In genomic region chr4:5662555-5662954, GRCh38 we compare ENCODE assay signal across 33 cellular contexts. TPM values are rescaled to one million over a fixed set of nuclear protein-coding genes. Genes with fewer than 3 reads are reported as not detected.
"Had no signal": no experiment of that assay in that cellular context is flagged by ENCODE, and none has a peak within 500 bp of the region (broad histone marks: within the 10 kb centered on the region; RNA-seq: fewer than 3 reads in every experiment).

No MANE protein-coding gene starts in this region.

- H3K27me3 Mint-ChIP-seq: activated CD4-positive, alpha-beta memory T cell treated with anti-CD3 and anti-CD28 coated beads for 36 hours; activated CD4-positive, alpha-beta T cell treated with anti-CD3 and anti-CD28 coated beads, Interleukin-2, amount 10 ng/mL, durations not matched to agents 24 days and 14 days; activated CD8-positive, alpha-beta memory T cell treated with anti-CD3 and anti-CD28 coated beads, Interleukin-2, amount 10 ng/mL, durations not matched to agents 7 days and 5 days; T-helper 17 cell had no signal

- H3K4me1 Mint-ChIP-seq: activated CD4-positive, alpha-beta T cell treated with anti-CD3 and anti-CD28 coated beads for 36 hours; activated CD4-positive, alpha-beta T cell treated with anti-CD3 and anti-CD28 coated beads, Interleukin-2, amount 10 ng/mL, durations not matched to agents 24 days and 14 days; activated CD8-positive, alpha-beta memory T cell treated with anti-CD3 and anti-CD28 coated beads, Interleukin-2, amount 10 ng/mL, durations not matched to agents 7 days and 5 days; activated naive CD4-positive, alpha-beta T cell treated with anti-CD3 and anti-CD28 coated beads, Interleukin-2, amount 50 U/mL, for 24 hours; activated naive CD8-positive, alpha-beta T cell treated with anti-CD3 and anti-CD28 coated beads for 36 hours; activated naive CD8-positive, alpha-beta T cell treated with anti-CD3 and anti-CD28 coated beads, Interleukin-2, amount 50 U/mL, for 24 hours; T-helper 17 cell had no signal

- ATAC-seq: activated CD4-positive, alpha-beta T cell treated with anti-CD3 and anti-CD28 coated beads for 36 hours; activated CD8-positive, alpha-beta memory T cell treated with anti-CD3 and anti-CD28 coated beads, Interleukin-2, amount 10 ng/mL, durations not matched to agents 7 days and 5 days; activated CD8-positive, alpha-beta T cell treated with anti-CD3 and anti-CD28 coated beads, Interleukin-2, amount 10 ng/mL, durations not matched to agents 7 days and 5 days; activated naive CD8-positive, alpha-beta T cell treated with anti-CD3 and anti-CD28 coated beads, Interleukin-2, amount 50 U/mL, for 24 hours; body of pancreas; gastroesophageal sphincter; heart right ventricle; T-helper 17 cell had no signal

- H3K4me3 Mint-ChIP-seq: activated CD4-positive, alpha-beta memory T cell treated with anti-CD3 and anti-CD28 coated beads for 36 hours; activated CD4-positive, alpha-beta T cell treated with anti-CD3 and anti-CD28 coated beads for 36 hours; activated CD4-positive, alpha-beta T cell treated with anti-CD3 and anti-CD28 coated beads, Interleukin-2, amount 10 ng/mL, durations not matched to agents 24 days and 14 days; activated CD8-positive, alpha-beta memory T cell treated with anti-CD3 and anti-CD28 coated beads, Interleukin-2, amount 10 ng/mL, durations not matched to agents 7 days and 5 days; activated CD8-positive, alpha-beta T cell treated with anti-CD3 and anti-CD28 coated beads, Interleukin-2, amount 10 ng/mL, durations not matched to agents 7 days and 5 days; activated naive CD4-positive, alpha-beta T cell treated with anti-CD3 and anti-CD28 coated beads for 36 hours; activated naive CD4-positive, alpha-beta T cell treated with anti-CD3 and anti-CD28 coated beads, Interleukin-2, amount 50 U/mL, for 24 hours; activated naive CD8-positive, alpha-beta T cell treated with anti-CD3 and anti-CD28 coated beads for 36 hours; activated naive CD8-positive, alpha-beta T cell treated with anti-CD3 and anti-CD28 coated beads, Interleukin-2, amount 50 U/mL, for 24 hours; activated T-helper 1 cell treated with anti-CD3 and anti-CD28 coated beads, Interleukin-12 subunit alpha, Interleukin-12 subunit beta, Interleukin-2, Interleukin-4 antibody, amounts not matched to agents 30 ng/mL and 10 ng/mL and 1 ng/mL, durations not matched to agents 14 hours and 24 hours and 36 hours; T-helper 17 cell; T-helper 2 cell treated with Interferon-gamma antibody and Interleukin-4, amounts not matched to agents 5 μg/mL and 100 μg/mL, for 36 hours had no signal

- H3K27ac Mint-ChIP-seq: activated CD4-positive, alpha-beta memory T cell treated with anti-CD3 and anti-CD28 coated beads for 36 hours; activated CD4-positive, alpha-beta T cell treated with anti-CD3 and anti-CD28 coated beads for 36 hours; activated CD4-positive, alpha-beta T cell treated with anti-CD3 and anti-CD28 coated beads, Interleukin-2, amount 10 ng/mL, durations not matched to agents 24 days and 14 days; activated CD8-positive, alpha-beta memory T cell treated with anti-CD3 and anti-CD28 coated beads, Interleukin-2, amount 10 ng/mL, durations not matched to agents 7 days and 5 days; activated CD8-positive, alpha-beta T cell treated with anti-CD3 and anti-CD28 coated beads, Interleukin-2, amount 10 ng/mL, durations not matched to agents 7 days and 5 days; activated naive CD4-positive, alpha-beta T cell treated with anti-CD3 and anti-CD28 coated beads for 36 hours; activated naive CD4-positive, alpha-beta T cell treated with anti-CD3 and anti-CD28 coated beads, Interleukin-2, amount 50 U/mL, for 24 hours; activated naive CD8-positive, alpha-beta T cell treated with anti-CD3 and anti-CD28 coated beads for 36 hours; activated naive CD8-positive, alpha-beta T cell treated with anti-CD3 and anti-CD28 coated beads, Interleukin-2, amount 50 U/mL, for 24 hours; activated T-helper 1 cell treated with anti-CD3 and anti-CD28 coated beads, Interleukin-12 subunit alpha, Interleukin-12 subunit beta, Interleukin-2, Interleukin-4 antibody, amounts not matched to agents 30 ng/mL and 10 ng/mL and 1 ng/mL, durations not matched to agents 14 hours and 24 hours and 36 hours; activated T-helper 2 cell treated with anti-CD3 and anti-CD28 coated beads, Interferon-gamma antibody, Interleukin-2, Interleukin-4, amounts not matched to agents 10 μg/mL and 5 μg/mL and 100 μg/mL, durations not matched to agents 14 hours and 24 hours and 36 hours; T-helper 17 cell; T-helper 2 cell treated with Interferon-gamma antibody and Interleukin-4, amounts not matched to agents 5 μg/mL and 100 μg/mL, for 36 hours had no signal

- FAIRE-seq: endothelial cell of umbilical vein had no signal

- H3K9me3 Mint-ChIP-seq: activated CD4-positive, alpha-beta T cell treated with anti-CD3 and anti-CD28 coated beads, Interleukin-2, amount 10 ng/mL, durations not matched to agents 24 days and 14 days had no signal

- H3K36me3 Mint-ChIP-seq: activated naive CD4-positive, alpha-beta T cell treated with anti-CD3 and anti-CD28 coated beads, Interleukin-2, amount 50 U/mL, for 24 hours; activated naive CD8-positive, alpha-beta T cell treated with anti-CD3 and anti-CD28 coated beads for 36 hours had no signal

- DNase-seq: activated CD4-positive, alpha-beta memory T cell treated with anti-CD3 and anti-CD28 coated beads for 36 hours; activated CD4-positive, alpha-beta T cell treated with anti-CD3 and anti-CD28 coated beads for 36 hours; activated CD4-positive, alpha-beta T cell treated with anti-CD3 and anti-CD28 coated beads, Interleukin-2, amount 10 ng/mL, durations not matched to agents 24 days and 14 days; activated CD4-positive, CD25-positive, alpha-beta regulatory T cell; activated CD4-positive, CD25-positive, alpha-beta regulatory T cell treated with anti-CD3 and anti-CD28 coated beads, Interleukin-2, amount 50 U/mL, for 72 hours; activated CD8-positive, alpha-beta memory T cell treated with anti-CD3 and anti-CD28 coated beads, Interleukin-2, amount 10 ng/mL, durations not matched to agents 7 days and 5 days; activated CD8-positive, alpha-beta memory T cell treated with anti-CD3 and anti-CD28 coated beads, Interleukin-2, amount 50 U/mL, for 4 hours; activated CD8-positive, alpha-beta T cell treated with anti-CD3 and anti-CD28 coated beads, Interleukin-2, amount 10 ng/mL, durations not matched to agents 7 days and 5 days; activated effector memory CD4-positive, alpha-beta T cell treated with anti-CD3 and anti-CD28 coated beads, Interleukin-2, amount 50 U/mL, for 16 hours; activated naive CD4-positive, alpha-beta T cell treated with anti-CD3 and anti-CD28 coated beads for 36 hours; activated naive CD8-positive, alpha-beta T cell treated with anti-CD3 and anti-CD28 coated beads for 36 hours; activated naive CD8-positive, alpha-beta T cell treated with anti-CD3 and anti-CD28 coated beads, Interleukin-2, amount 50 U/mL, for 24 hours; activated T-cell treated with anti-CD3 and anti-CD28 coated beads, Interleukin-2, amount 50 U/mL, for 1 hour; activated T-cell treated with anti-CD3 and anti-CD28 coated beads, Interleukin-2, amount 50 U/mL, for 48 hours; adrenal gland; amygdala; aorta; body of pancreas; caudate nucleus; cortex of kidney; dermis blood vessel endothelial cell; effector CD8-positive, alpha-beta T cell; esophagus squamous epithelium; foreskin melanocyte; heart right ventricle; T-helper 17 cell; T1000 had no signal

RNA-seq across cellular contexts. Expression of gene EVC2, which starts 45.8 kb away (rescaled TPM):
- total RNA-seq: activated naive CD4-positive, alpha-beta T cell treated with anti-CD3 and anti-CD28 coated beads for 36 hours had no signal
